In the genomic region with DNA sequence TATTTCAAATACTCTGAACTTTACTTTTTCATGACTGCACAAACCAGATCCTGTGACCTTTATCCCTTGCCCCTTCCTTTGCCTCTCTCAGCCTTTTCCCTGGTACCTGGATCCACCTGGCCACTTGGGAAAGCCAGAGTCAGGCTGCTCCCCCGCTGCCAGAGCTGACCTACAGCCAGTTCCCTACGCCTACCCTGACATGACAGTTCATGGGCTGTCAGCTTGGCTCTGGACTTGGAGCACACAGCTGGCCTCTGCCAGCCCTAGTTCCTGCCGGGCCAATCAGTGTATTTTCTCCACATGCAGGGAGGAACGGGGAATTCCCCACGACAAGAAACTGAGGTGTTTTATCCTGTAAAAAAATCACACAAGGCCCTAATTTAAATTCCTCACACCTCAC, we compare ENCODE assay signal across 26 cellular contexts.
"Had no signal": no experiment of that assay in that cellular context is flagged by ENCODE, and none has a peak within 500 bp of the region (broad histone marks: within the 10 kb centered on the region; RNA-seq: fewer than 3 reads in every experiment).

No MANE protein-coding gene starts in this region.

- H3K4me1 Mint-ChIP-seq: activated B cell treated with CpG ODN at 0.5 μM for 24 hours, natural killer cell had no signal

- H3K27me3 Mint-ChIP-seq: activated B cell treated with CpG ODN at 0.5 μM for 24 hours; activated naive CD8-positive, alpha-beta T cell treated with anti-CD3 and anti-CD28 coated beads, Interleukin-2, amount 10 ng/mL, durations not matched to agents 7 days and 5 days had no signal

- H3K4me3 ChIP-seq: thyroid gland had no signal

- H3K27ac Mint-ChIP-seq: activated B cell treated with CpG ODN at 0.5 μM for 24 hours; activated naive CD4-positive, alpha-beta T cell treated with anti-CD3 and anti-CD28 coated beads for 36 hours; activated naive CD8-positive, alpha-beta T cell treated with anti-CD3 and anti-CD28 coated beads, Interleukin-2, amount 10 ng/mL, durations not matched to agents 7 days and 5 days; mesothelial cell of epicardium; natural killer cell; progenitor cell of endocrine pancreas had no signal

- FAIRE-seq: endometrium had no signal

- DNase-seq: activated B cell treated with CpG ODN at 0.5 μM for 24 hours; activated CD4-positive, alpha-beta T cell treated with anti-CD3 and anti-CD28 coated beads for 4 hours; activated CD4-positive, alpha-beta T cell treated with anti-CD3 and anti-CD28 coated beads, Interleukin-2, amount 50 U/mL, for 48 hours; activated CD8-positive, alpha-beta memory T cell treated with anti-CD3 and anti-CD28 coated beads, Interleukin-2, amount 50 U/mL, for 48 hours; activated effector memory CD4-positive, alpha-beta T cell treated with Interleukin-2 at 50 U/mL for 16 hours; activated naive CD4-positive, alpha-beta T cell treated with anti-CD3 and anti-CD28 coated beads for 36 hours; activated naive CD8-positive, alpha-beta T cell treated with anti-CD3 and anti-CD28 coated beads, Interleukin-2, amount 10 ng/mL, durations not matched to agents 7 days and 5 days; activated T-cell treated with anti-CD3 and anti-CD28 coated beads, Interleukin-2, amount 50 U/mL, for 48 hours; amygdala; effector CD4-positive, alpha-beta T cell; foreskin fibroblast; hippocampal formation; mammary epithelial cell; natural killer cell; retina; stimulated activated CD4-positive, alpha-beta T cell treated with anti-CD3 and anti-CD28 coated beads, Interleukin-12 subunit alpha, Interleukin-12 subunit beta, amount 100 ng/mL, for 4 hours; stimulated activated CD4-positive, alpha-beta T cell treated with anti-CD3 and anti-CD28 coated beads, Interleukin-4, amount 100 ng/mL, for 4 hours; stimulated activated naive CD8-positive, alpha-beta T cell treated with anti-CD3 and anti-CD28 coated beads, Interleukin-15, Interleukin-2, amounts not matched to agents 100 U/mL and 50 U/mL, for 24 hours; substantia nigra; T-helper 1 cell; T-helper 9 cell; thyroid gland had no signal

- ATAC-seq: natural killer cell; SK-N-SH treated with all-trans-retinoic acid at 6 μM for 48 hours; stimulated activated naive CD8-positive, alpha-beta T cell treated with anti-CD3 and anti-CD28 coated beads, Interleukin-15, Interleukin-2, amounts not matched to agents 100 U/mL and 50 U/mL, for 24 hours had no signal

- H3K9me3 Mint-ChIP-seq: activated B cell treated with CpG ODN at 0.5 μM for 24 hours; activated naive CD4-positive, alpha-beta T cell treated with anti-CD3 and anti-CD28 coated beads for 36 hours; activated naive CD8-positive, alpha-beta T cell treated with anti-CD3 and anti-CD28 coated beads, Interleukin-2, amount 10 ng/mL, durations not matched to agents 7 days and 5 days; mesothelial cell of epicardium had no signal

- H3K27me3 ChIP-seq: thyroid gland had no signal

- H3K27ac ChIP-seq: thyroid gland had no signal

- H3K36me3 ChIP-seq: thyroid gland had no signal

- H3K36me3 Mint-ChIP-seq: activated naive CD8-positive, alpha-beta T cell treated with anti-CD3 and anti-CD28 coated beads, Interleukin-2, amount 10 ng/mL, durations not matched to agents 7 days and 5 days; mesothelial cell of epicardium; natural killer cell had no signal

- H3K9me3 ChIP-seq: thyroid gland had no signal

- H3K4me3 Mint-ChIP-seq: activated B cell treated with CpG ODN at 0.5 μM for 24 hours; activated naive CD4-positive, alpha-beta T cell treated with anti-CD3 and anti-CD28 coated beads for 36 hours; activated naive CD8-positive, alpha-beta T cell treated with anti-CD3 and anti-CD28 coated beads, Interleukin-2, amount 10 ng/mL, durations not matched to agents 7 days and 5 days; mesothelial cell of epicardium; natural killer cell had no signal
